ENCODE assay signal across 21 cellular contexts in genomic region chr2:124018894-124019293, GRCh38. TPM values are rescaled to one million over a fixed set of nuclear protein-coding genes. Genes with fewer than 3 reads are reported as not detected.
DNase-seq lines count a peak whose midpoint lies in the region; ATAC-seq and TF ChIP-seq lines count a peak whose summit lies in the region.
"Had no signal": no experiment of that assay in that cellular context is flagged by ENCODE, and none has a peak within 500 bp of the region (broad histone marks: within the 10 kb centered on the region; RNA-seq: fewer than 3 reads in every experiment).

No MANE protein-coding gene starts in this region.

- H3K4me3 ChIP-seq in SK-N-SH (ENCODE audit: low read depth in 2 of 2, low read length in 1 of 2) (no peak overlapping the region), choroid plexus epithelial cell (ENCODE audit: low read depth, low read length) (no peak overlapping the region)

- CTCF ChIA-PET in SK-N-SH (lab: Yijun Ruan, JAX) = interaction anchor here (0.6 to 1.5 kb wide), 3 partner anchors 22 to 1010 kb away, joined by 3 to 4 read pairs (median 3); no protein-coding TSS in a partner anchor

- H3K27ac Mint-ChIP-seq in progenitor cell of endocrine pancreas = no peak overlapping the region
- no peak overlapping the region for H3K27ac Mint-ChIP-seq in activated naive CD8-positive, alpha-beta T cell treated with anti-CD3 and anti-CD28 coated beads for 36 hours
- H3K27ac Mint-ChIP-seq: activated T-helper 2 cell treated with anti-CD3 and anti-CD28 coated beads, Interferon-gamma antibody, Interleukin-2, Interleukin-4, amounts not matched to agents 10 μg/mL and 5 μg/mL and 100 μg/mL, durations not matched to agents 14 hours and 24 hours and 36 hours; CD4-positive, alpha-beta T cell; HFFc6 had no signal

- 0 out of 2 replicates have a peak, but pooled peaks cover 5% of the 10 kb centered on the region for H3K9me2 ChIP-seq in SK-N-SH

- H3K27me3 ChIP-seq in SK-N-SH (ENCODE audit: insufficient read depth) = no peaks in the 10 kb centered on the region

- DNase-seq in SK-N-SH (peak; percentile 32), NCI-H446 treated with DMSO at 0.1 percent for 48 hours (lab: John Stamatoyannopoulos, UW) (peak; percentile 47), choroid plexus epithelial cell (ENCODE audit: low read depth) (peak; percentile 3), progenitor cell of endocrine pancreas (ENCODE audit: low spot score, unreplicated experiment) (no peak), retina (no peak), GM19240 (ENCODE audit: insufficient read length, low spot score) (no peak)
- no peak for DNase-seq in activated naive CD8-positive, alpha-beta T cell treated with anti-CD3 and anti-CD28 coated beads for 36 hours
- DNase-seq: CD4-positive, alpha-beta T cell; HFFc6; MM.1S; NCI-H2081 treated with DMSO at 0.1 percent for 48 hours; NCI-H774; stimulated activated CD4-positive, alpha-beta T cell treated with anti-CD3 and anti-CD28 coated beads, Interleukin-2, amount 100 ng/mL, for 48 hours; T-helper 2 cell had no signal

- H3K4me1 Mint-ChIP-seq in progenitor cell of endocrine pancreas (ENCODE audit: low read depth) = no peaks in the 10 kb centered on the region
- no peaks in the 10 kb centered on the region for H3K4me1 Mint-ChIP-seq in activated naive CD8-positive, alpha-beta T cell treated with anti-CD3 and anti-CD28 coated beads for 36 hours

- H3F3A ChIP-seq in SK-N-SH (replicated peaks; ENCODE audit: insufficient read depth) = no peaks in the 10 kb centered on the region

- no peak for ATAC-seq in SK-N-SH treated with all-trans-retinoic acid at 6 μM for 48 hours
- ATAC-seq: left lobe of liver had no signal

- no peak overlapping the region for H2AFZ ChIP-seq in SK-N-SH (ENCODE audit: low read depth)

- H3K4me2 ChIP-seq in SK-N-SH = no peak overlapping the region

- H4K20me1 ChIP-seq in SK-N-SH (ENCODE audit: insufficient read depth) = no peaks in the 10 kb centered on the region

- POLR2A ChIA-PET in SK-N-SH (lab: Yijun Ruan, JAX) = no interaction called here

- H3K36me3 Mint-ChIP-seq in progenitor cell of endocrine pancreas (ENCODE audit: insufficient read depth) = no peaks in the 10 kb centered on the region
- H3K36me3 Mint-ChIP-seq in activated naive CD8-positive, alpha-beta T cell treated with anti-CD3 and anti-CD28 coated beads for 36 hours = no peaks in the 10 kb centered on the region

- H3K79me2 ChIP-seq in SK-N-SH (ENCODE audit: insufficient read depth) = no peaks in the 10 kb centered on the region

- peaks cover 8% of the 10 kb centered on the region; the same call in 1 of the 2 replicates for H3K9me3 ChIP-seq in SK-N-SH

- no peak overlapping the region for H3K4me3 Mint-ChIP-seq in progenitor cell of endocrine pancreas (ENCODE audit: low read depth)
- no peak overlapping the region for H3K4me3 Mint-ChIP-seq in activated naive CD8-positive, alpha-beta T cell treated with anti-CD3 and anti-CD28 coated beads for 36 hours
- H3K4me3 Mint-ChIP-seq: CD4-positive, alpha-beta T cell; HFFc6 had no signal

- no peaks in the 10 kb centered on the region for H3K4me1 ChIP-seq in SK-N-SH (ENCODE audit: control insufficient read depth in 1 of 2, insufficient read depth in 2 of 2, low read depth in 1 of 2, low read length in 1 of 2)

- H3K36me3 ChIP-seq in SK-N-SH (replicated peaks in 1 of 2; ENCODE audit: control insufficient read depth in 1 of 2, insufficient read depth in 2 of 2, low read length in 1 of 2) = no peaks in the 10 kb centered on the region

- no peak overlapping the region for H3K9ac ChIP-seq in SK-N-SH

- no peak for TF ChIP-seq CTCF in SK-N-SH (IDR thresholded peaks at IDR 0.05)
- no peak for TF ChIP-seq CTCF in choroid plexus epithelial cell (conservative IDR thresholded peaks at IDR 0.05; ENCODE audit: low read depth, low read length)
- TF ChIP-seq CTCF in progenitor cell of endocrine pancreas (IDR thresholded peaks at IDR 0.05; ENCODE audit: unreplicated experiment) = peak; percentile 53

- no peak overlapping the region for H3K27ac ChIP-seq in SK-N-SH (ENCODE audit: low read depth in 2 of 2, low read length in 1 of 2)

- TF ChIP-seq EP300 in SK-N-SH (IDR thresholded peaks at IDR 0.05; ENCODE audit: borderline replicate concordance in 1 of 2, low read depth in 1 of 2, low read length in 1 of 2) = no peak

- H3K9me3 Mint-ChIP-seq in progenitor cell of endocrine pancreas (ENCODE audit: low read depth) = no peaks in the 10 kb centered on the region
- H3K9me3 Mint-ChIP-seq in activated naive CD8-positive, alpha-beta T cell treated with anti-CD3 and anti-CD28 coated beads for 36 hours = no peaks in the 10 kb centered on the region
- H3K9me3 Mint-ChIP-seq: activated T-helper 2 cell treated with anti-CD3 and anti-CD28 coated beads, Interferon-gamma antibody, Interleukin-2, Interleukin-4, amounts not matched to agents 10 μg/mL and 5 μg/mL and 100 μg/mL, durations not matched to agents 14 hours and 24 hours and 36 hours had no signal

- TF ChIP-seq RAD21 in SK-N-SH (IDR thresholded peaks at IDR 0.05; ENCODE audit: low read length) = peak; percentile 72

- H3K27me3 Mint-ChIP-seq in progenitor cell of endocrine pancreas = peaks cover 35% of the 10 kb centered on the region
- peaks cover 18% of the 10 kb centered on the region for H3K27me3 Mint-ChIP-seq in activated naive CD8-positive, alpha-beta T cell treated with anti-CD3 and anti-CD28 coated beads for 36 hours

TF ChIP-seq in SK-N-SH, 30 proteins besides CTCF, POLR2A, EP300 and RAD21 (continues in another document):
- TF ChIP-seq MAX (IDR thresholded peaks at IDR 0.05; ENCODE audit: low read depth) = no peak
- no peak for TF ChIP-seq RXRA (IDR thresholded peaks at IDR 0.05; ENCODE audit: borderline replicate concordance, low read depth)
- no peak for TF ChIP-seq TCF12 (IDR thresholded peaks at IDR 0.05)
- no peak for TF ChIP-seq USF2 (IDR thresholded peaks at IDR 0.05; ENCODE audit: borderline replicate concordance, low read depth, low read length)
- TF ChIP-seq PBX3 (IDR thresholded peaks at IDR 0.05) = no peak
- TF ChIP-seq ELF1 (IDR thresholded peaks at IDR 0.05) = no peak
- no peak for TF ChIP-seq CHD2 (IDR thresholded peaks at IDR 0.05; ENCODE audit: low read length, partially characterized antibody)
- TF ChIP-seq JUND (IDR thresholded peaks at IDR 0.05) = no peak
- TF ChIP-seq MEF2A (IDR thresholded peaks at IDR 0.05; ENCODE audit: borderline replicate concordance, low read depth) = no peak

TF ChIP-seq in SK-N-SH treated with all-trans-retinoic acid at 6 μM for 48 hours, 23 proteins besides CTCF, POLR2A, EP300 and RAD21:
- TF ChIP-seq ESRRG (CRISPR knock-in tag; IDR thresholded peaks at IDR 0.05) (no peak), ZNF8 (CRISPR knock-in tag; IDR thresholded peaks at IDR 0.05) (no peak), ZNF70 (CRISPR knock-in tag; IDR thresholded peaks at IDR 0.05) (no peak), ARNTL (CRISPR knock-in tag; IDR thresholded peaks at IDR 0.05; ENCODE audit: borderline replicate concordance, low read depth) (no peak), OSR1 (CRISPR knock-in tag; IDR thresholded peaks at IDR 0.05) (no peak), ZNF565 (CRISPR knock-in tag; conservative IDR thresholded peaks at IDR 0.05; ENCODE audit: low read depth) (no peak), ZFP30 (CRISPR knock-in tag; IDR thresholded peaks at IDR 0.05) (no peak), SNAI2 (CRISPR knock-in tag; IDR thresholded peaks at IDR 0.05) (no peak), GLIS3 (CRISPR knock-in tag; IDR thresholded peaks at IDR 0.05) (no peak), POU6F1 (CRISPR knock-in tag; IDR thresholded peaks at IDR 0.05; ENCODE audit: borderline replicate concordance, low read depth) (no peak), RARB (CRISPR knock-in tag; IDR thresholded peaks at IDR 0.05) (no peak), TOX (CRISPR knock-in tag; IDR thresholded peaks at IDR 0.05; ENCODE audit: borderline replicate concordance) (no peak), ZFP3 (CRISPR knock-in tag; IDR thresholded peaks at IDR 0.05) (no peak), ZC3H10 (CRISPR knock-in tag; IDR thresholded peaks at IDR 0.05) (no peak), TCF4 (CRISPR knock-in tag; IDR thresholded peaks at IDR 0.05; ENCODE audit: borderline replicate concordance) (no peak), CREB5 (CRISPR knock-in tag; IDR thresholded peaks at IDR 0.05; ENCODE audit: low read depth) (no peak), CSDC2 (CRISPR knock-in tag; IDR thresholded peaks at IDR 0.05) (no peak), ISL1 (CRISPR knock-in tag; IDR thresholded peaks at IDR 0.05) (no peak)
TF ChIP-seq in SK-N-SH treated with all-trans-retinoic acid at 6 μM for 48 hours: peak in this region for 0.

RNA-seq across cellular contexts. Expression of gene CNTNAP5, which starts 6.2 kb away (rescaled TPM):
- polyA plus RNA-seq in SK-N-SH (2012; rRNA removed) = 0.02 and 0.08 TPM in 2 replicates
- polyA plus RNA-seq in SK-N-SH (2012; cell fraction: cytosol; rRNA removed) = 0.03 and 0.08 TPM in 2 replicates
- 0.04 and 0.05 TPM in 2 replicates for polyA plus RNA-seq in SK-N-SH (2012; cell fraction: nucleus; rRNA removed)
- total RNA-seq in progenitor cell of endocrine pancreas = 5.3 and 8.9 TPM in 2 replicates
- not detected for total RNA-seq in activated naive CD8-positive, alpha-beta T cell treated with anti-CD3 and anti-CD28 coated beads for 36 hours
- total RNA-seq: activated CD8-positive, alpha-beta memory T cell treated with anti-CD3 and anti-CD28 coated beads for 36 hours; activated T-helper 2 cell treated with anti-CD3 and anti-CD28 coated beads, Interferon-gamma antibody, Interleukin-2, Interleukin-4, amounts not matched to agents 10 μg/mL and 5 μg/mL and 100 μg/mL, durations not matched to agents 14 hours and 24 hours and 36 hours; CD4-positive, alpha-beta T cell; HFFc6; left lobe of liver; mononuclear cell; omental fat pad; subcutaneous adipose tissue had no signal

Comparison
In these comparisons a context has a peak if more than half of its experiments do, and no peak if none do; other contexts are left out.
1. DNase-seq: peak in SK-N-SH (single experiment), NCI-H446 treated with DMSO at 0.1 percent for 48 hours (single experiment) and choroid plexus epithelial cell (single experiment); none in progenitor cell of endocrine pancreas (single experiment), retina (single experiment), GM19240 (single experiment) and activated naive CD8-positive, alpha-beta T cell treated with anti-CD3 and anti-CD28 coated beads for 36 hours (single experiment).